26 cellular contexts compared by ENCODE assay signal in the genomic region with DNA sequence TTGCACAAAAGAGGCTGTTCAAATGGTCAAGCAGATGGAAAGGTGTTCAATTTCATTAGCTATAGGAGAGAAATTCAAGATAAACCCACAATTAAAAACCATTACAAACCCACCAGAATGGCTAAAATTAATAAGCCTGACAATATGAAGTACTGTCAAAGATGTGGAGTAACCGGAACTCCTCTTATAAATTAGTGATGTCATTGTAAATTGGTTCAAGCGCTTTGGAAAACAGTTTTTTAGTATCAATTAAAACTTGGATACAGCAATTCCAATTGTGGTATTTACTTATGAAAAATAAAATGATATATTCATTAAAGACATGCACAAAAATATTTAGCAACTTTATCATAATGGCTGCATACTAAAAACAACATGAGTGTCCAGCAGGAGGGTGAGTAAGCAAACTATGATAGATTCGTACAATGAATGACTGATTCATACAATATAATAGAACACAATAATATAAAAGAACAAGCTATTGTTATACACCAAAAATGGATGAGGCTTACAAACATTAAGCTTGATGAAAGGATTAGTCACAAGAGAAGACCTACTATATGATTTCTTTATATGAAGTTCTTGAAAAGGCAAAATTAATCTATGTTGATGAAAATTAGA.
"Had no signal": no experiment of that assay in that cellular context is flagged by ENCODE, and none has a peak within 500 bp of the region (broad histone marks: within the 10 kb centered on the region; RNA-seq: fewer than 3 reads in every experiment).

No MANE protein-coding gene starts in this region.

- H3K9ac ChIP-seq: neural progenitor cell, parathyroid adenoma had no signal

- H3K4me1 Mint-ChIP-seq: naive B cell; stimulated activated naive CD8-positive, alpha-beta T cell treated with anti-CD3 and anti-CD28 coated beads, Interleukin-15, amount 100 ng/mL, for 72 hours had no signal

- H3K9me3 ChIP-seq: colonic mucosa, gastrocnemius medialis, lower lobe of right lung, mucosa of descending colon, suprapubic skin, transverse colon had no signal

- FAIRE-seq: keratinocyte had no signal

- H3K4me2 ChIP-seq: neural progenitor cell, smooth muscle cell had no signal

- H3K4me3 ChIP-seq: colonic mucosa, gastrocnemius medialis, lower lobe of right lung, mucosa of descending colon, neural progenitor cell, smooth muscle cell, suprapubic skin, transverse colon had no signal

- H3K4me1 ChIP-seq: colonic mucosa, parathyroid adenoma, transverse colon had no signal

- H3K79me2 ChIP-seq: parathyroid adenoma had no signal

- H3K27me3 Mint-ChIP-seq: naive B cell; progenitor cell of endocrine pancreas; stimulated activated naive CD8-positive, alpha-beta T cell treated with anti-CD3 and anti-CD28 coated beads, Interleukin-15, amount 100 ng/mL, for 72 hours had no signal

- H3K36me3 Mint-ChIP-seq: mesothelial cell of epicardium, naive B cell, neural progenitor cell had no signal

- H3K27me3 ChIP-seq: colonic mucosa, gastrocnemius medialis, neural progenitor cell, suprapubic skin, transverse colon had no signal

- H3K36me3 ChIP-seq: colonic mucosa, gastrocnemius medialis, lower lobe of right lung, neural progenitor cell, suprapubic skin, transverse colon had no signal

- H3K27ac ChIP-seq: colonic mucosa, gastrocnemius medialis, lower lobe of right lung, neural progenitor cell, parathyroid adenoma, suprapubic skin, transverse colon had no signal

- H3K4me3 Mint-ChIP-seq: dendritic cell treated with granulocyte-macrophage colony-stimulating factor and Interleukin-4, amounts not matched to agents 40 ng/mL and 50 ng/mL, for 4 days; mesothelial cell of epicardium; naive B cell; natural killer cell treated with Interleukin-12 subunit alpha and Interleukin-12 subunit beta and Interleukin-15 and Interleukin-18, amount 100 ng/mL, for 72 hours; neural progenitor cell; stimulated activated naive CD8-positive, alpha-beta T cell treated with anti-CD3 and anti-CD28 coated beads, Interleukin-15, amount 100 ng/mL, for 72 hours had no signal

- H2AFZ ChIP-seq: neural progenitor cell, parathyroid adenoma had no signal

- H3K27ac Mint-ChIP-seq: dendritic cell treated with granulocyte-macrophage colony-stimulating factor and Interleukin-4, amounts not matched to agents 40 ng/mL and 50 ng/mL, for 4 days; mesothelial cell of epicardium; naive B cell; natural killer cell treated with Interleukin-12 subunit alpha and Interleukin-12 subunit beta and Interleukin-15 and Interleukin-18, amount 100 ng/mL, for 72 hours; neural progenitor cell; progenitor cell of endocrine pancreas; stimulated activated naive CD8-positive, alpha-beta T cell treated with anti-CD3 and anti-CD28 coated beads, Interleukin-15, amount 100 ng/mL, for 72 hours had no signal

- DNase-seq: colonic mucosa; effector memory CD4-positive, alpha-beta T cell; gastrocnemius medialis; head of caudate nucleus; left ventricle myocardium superior; lower lobe of right lung; mesenchymal stem cell; mucosa of descending colon; naive B cell; stimulated activated CD4-positive, alpha-beta T cell treated with anti-CD3 and anti-CD28 coated beads, Interleukin-12 subunit alpha, Interleukin-12 subunit beta, amount 100 ng/mL, for 4 hours; stimulated activated CD4-positive, alpha-beta T cell treated with anti-CD3 and anti-CD28 coated beads, Interleukin-1b, Interleukin-23, amount 100 ng/mL, for 48 hours; stimulated activated CD4-positive, alpha-beta T cell treated with anti-CD3 and anti-CD28 coated beads, Interleukin-4, amount 100 ng/mL, for 1 hour; stimulated activated CD8-positive, alpha-beta memory T cell treated with anti-CD3 and anti-CD28 coated beads, Interleukin-4, amount 100 ng/mL, for 48 hours; stimulated activated naive CD4-positive, alpha-beta T cell; stimulated activated naive CD8-positive, alpha-beta T cell treated with anti-CD3 and anti-CD28 coated beads, Interleukin-15, amount 100 ng/mL, for 72 hours; transverse colon had no signal

- H3K9me3 Mint-ChIP-seq: dendritic cell treated with granulocyte-macrophage colony-stimulating factor and Interleukin-4, amounts not matched to agents 40 ng/mL and 50 ng/mL, for 4 days; neural progenitor cell; stimulated activated naive CD8-positive, alpha-beta T cell treated with anti-CD3 and anti-CD28 coated beads, Interleukin-15, amount 100 ng/mL, for 72 hours had no signal

- ATAC-seq: gastrocnemius medialis; left ventricle myocardium superior; lower lobe of right lung; mucosa of descending colon; natural killer cell treated with Interleukin-12 subunit alpha and Interleukin-12 subunit beta and Interleukin-15 and Interleukin-18, amount 100 ng/mL, for 72 hours; sciatic nerve; stimulated activated naive CD8-positive, alpha-beta T cell treated with anti-CD3 and anti-CD28 coated beads, Interleukin-15, amount 100 ng/mL, for 72 hours had no signal
